10 cellular contexts compared by ENCODE assay signal in the genomic region with DNA sequence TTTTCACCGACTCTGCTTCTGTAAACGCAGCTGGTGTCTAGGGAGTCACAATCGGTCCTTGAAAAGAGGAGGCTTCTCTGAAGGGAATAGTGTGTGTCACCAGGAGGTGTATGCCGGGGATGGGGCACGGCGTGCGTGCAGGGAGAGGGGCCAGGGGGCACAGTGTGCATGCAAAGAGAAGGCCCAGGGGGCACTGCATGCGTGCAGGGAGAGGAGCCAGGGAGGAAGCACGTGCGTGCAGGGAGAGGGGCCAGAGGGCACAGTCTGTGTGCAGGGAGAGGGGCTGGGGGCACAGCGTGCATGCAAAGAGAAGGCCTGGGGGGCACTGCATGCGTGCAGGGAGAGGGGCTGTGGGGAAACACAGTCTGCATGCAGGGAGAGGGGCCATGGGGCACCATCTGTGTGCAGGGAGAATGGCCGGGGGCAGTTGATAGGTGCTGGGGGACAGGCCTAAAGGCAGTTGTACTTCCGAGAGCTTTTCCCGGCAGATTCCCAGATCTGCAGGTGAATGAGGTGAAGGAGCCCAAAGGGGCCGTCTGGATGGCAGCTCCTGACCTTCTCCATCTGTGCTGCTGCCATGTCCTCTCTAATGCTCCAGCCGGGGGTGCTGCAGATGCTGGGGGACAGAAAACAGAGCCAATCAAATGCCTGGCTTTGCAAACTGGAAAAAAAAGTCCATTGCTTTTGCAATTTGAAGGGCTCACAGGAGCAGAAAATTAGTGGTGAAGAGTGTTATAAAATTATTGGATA. TPM values are rescaled to one million over a fixed set of nuclear protein-coding genes. Genes with fewer than 3 reads are reported as not detected.
A peak's percentile ranks its signal among the peaks of the same experiment; 100 is the strongest.
DNase-seq lines count a peak whose midpoint lies in the region; TF ChIP-seq lines count a peak whose summit lies in the region.
"Had no signal": no experiment of that assay in that cellular context is flagged by ENCODE, and none has a peak within 500 bp of the region (broad histone marks: within the 10 kb centered on the region; RNA-seq: fewer than 3 reads in every experiment).

No MANE protein-coding gene starts in this region.

- H3K36me3 ChIP-seq in cardiac muscle cell (no peaks in the 10 kb centered on the region), endodermal cell (ENCODE audit: control insufficient read depth, insufficient read depth, low read length) (peaks cover 8% of the 10 kb centered on the region)

- H3K9me3 ChIP-seq in cardiac muscle cell (ENCODE audit: low read depth) (no peaks in the 10 kb centered on the region), endodermal cell (ENCODE audit: control insufficient read depth, low read length) (no peaks in the 10 kb centered on the region)
- H3K9me3 ChIP-seq: body of pancreas had no signal

- H3K4me1 ChIP-seq in cardiac muscle cell (ENCODE audit: low read depth): peaks cover 78% of the 10 kb centered on the region
- peaks cover 7% of the 10 kb centered on the region for H3K4me1 ChIP-seq in endodermal cell (ENCODE audit: control insufficient read depth, insufficient read depth, low read length)

- H3K4me3 ChIP-seq in cardiac muscle cell (no peak overlapping the region), endodermal cell (ENCODE audit: low read length) (no peak overlapping the region)
- H3K4me3 ChIP-seq: body of pancreas had no signal

- H3K9ac ChIP-seq in endodermal cell (ENCODE audit: extremely low read depth, low read length, poor library complexity, severe bottlenecking): no peak overlapping the region

- no peak for DNase-seq in cardiac muscle cell (ENCODE audit: low read depth in 1 of 2, low spot score in 1 of 2)
- no peak for DNase-seq in cardiac septum (ENCODE audit: low spot score)
- peak; percentile 83 to 92 for DNase-seq in NCI-H2081 (lab: John Stamatoyannopoulos, UW)
- peak; percentile 59 for DNase-seq in endodermal cell
- no peak for DNase-seq in substantia nigra (lab: John Stamatoyannopoulos, UW)
- no peak for DNase-seq in dedifferentiated amniotic fluid mesenchymal stem cell (ENCODE audit: extremely low spot score)
- DNase-seq in AG08396 (ENCODE audit: low spot score): no peak
- DNase-seq in activated CD4-positive, CD25-positive, alpha-beta regulatory T cell treated with anti-CD3 and anti-CD28 coated beads, Interleukin-2, amount 50 U/mL, for 72 hours: no peak
- DNase-seq: body of pancreas; stimulated activated CD4-positive, alpha-beta T cell treated with anti-CD3 and anti-CD28 coated beads, Interleukin-1b, Interleukin-23, amount 100 ng/mL, for 48 hours had no signal

- 84 to 87% methylated on average over 8 to 17 of the region's 17 CpGs for WGBS in endodermal cell (ENCODE audit: insufficient coverage in 1 of 2, insufficient read length in 1 of 2), 2 experiments

- H3K4me3 Mint-ChIP-seq in endodermal cell: no peak overlapping the region

- intact Hi-C loops in cardiac septum (cut with DNase I): loop anchor here (5.0 kb wide), 1 partner anchor 34 kb away; a partner anchor contains a TSS

- peak overlapping the region; percentile 99 for H3K27ac ChIP-seq in cardiac muscle cell
- no peak overlapping the region for H3K27ac ChIP-seq in endodermal cell (ENCODE audit: low read depth, low read length)
- H3K27ac ChIP-seq in substantia nigra (ENCODE audit: low read depth, low read length, poor library complexity, severe bottlenecking): peak overlapping the region; percentile 72

- H3K4me1 Mint-ChIP-seq in endodermal cell: peaks cover 51% of the 10 kb centered on the region

- H3K36me3 Mint-ChIP-seq in endodermal cell (ENCODE audit: low read depth): peaks cover 6% of the 10 kb centered on the region

- H3K27me3 Mint-ChIP-seq in endodermal cell (ENCODE audit: insufficient read depth): no peaks in the 10 kb centered on the region

- H3K27me3 ChIP-seq in cardiac muscle cell: no peaks in the 10 kb centered on the region
- H3K27me3 ChIP-seq in endodermal cell (ENCODE audit: control insufficient read depth, insufficient read depth, low read length, poor library complexity, severe bottlenecking): no peaks in the 10 kb centered on the region
- H3K27me3 ChIP-seq: body of pancreas had no signal

- no peak overlapping the region for H3K27ac Mint-ChIP-seq in endodermal cell

- H3K9me3 Mint-ChIP-seq in endodermal cell: no peaks in the 10 kb centered on the region

- TF ChIP-seq CTCF in cardiac muscle cell (IDR thresholded peaks at IDR 0.05; ENCODE audit: low read depth, low read length) (no peak), endodermal cell (conservative IDR thresholded peaks at IDR 0.05) (no peak)

RNA-seq across cellular contexts. Expression of a gene that starts 36.4 kb away (rescaled TPM):
- total RNA-seq in cardiac muscle cell (25.2 and 42.9 TPM in 2 replicates), cardiac septum (96.5 TPM), endodermal cell (100 to 1,000 TPM; 122 to 140 TPM)
- 38.0 and 55.7 TPM in 2 replicates for polyA plus RNA-seq in cardiac muscle cell
- 32.6 TPM for polyA plus RNA-seq in endodermal cell (2013, experiment 1 of 2)
- polyA plus RNA-seq in endodermal cell (2013, experiment 2 of 2): 30.0 TPM

Comparison
In these comparisons a context has a peak if more than half of its experiments do, and no peak if none do; other contexts are left out.
1. DNase-seq: peak in NCI-H2081 (2 of 2) and endodermal cell (single experiment); none in cardiac muscle cell (0 of 2), cardiac septum (single experiment), substantia nigra (0 of 49), dedifferentiated amniotic fluid mesenchymal stem cell (single experiment), AG08396 (single experiment) and activated CD4-positive, CD25-positive, alpha-beta regulatory T cell treated with anti-CD3 and anti-CD28 coated beads, Interleukin-2, amount 50 U/mL, for 72 hours (single experiment).